In the genomic region with DNA sequence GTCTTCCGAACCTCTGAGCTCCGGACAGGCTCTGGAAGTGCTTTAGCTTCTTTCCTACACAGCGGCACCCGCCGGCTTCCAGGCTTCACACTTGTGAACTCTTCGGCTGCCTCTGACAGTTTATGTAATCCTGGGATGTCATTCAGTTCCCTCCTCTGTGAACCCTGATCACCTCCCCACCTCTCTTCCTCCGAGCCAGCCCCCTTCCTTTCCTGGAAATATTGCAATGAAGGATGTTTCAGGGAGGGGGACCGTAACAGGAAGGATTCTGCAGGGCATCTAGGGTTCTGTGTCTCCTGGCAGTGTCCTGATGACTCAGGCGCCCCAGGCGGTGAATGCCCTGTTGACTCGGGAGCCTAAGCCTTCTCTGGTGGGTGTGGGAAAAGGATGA, we compare ENCODE assay signal across 8 cellular contexts. TPM values are rescaled to one million over a fixed set of nuclear protein-coding genes. Genes with fewer than 3 reads are reported as not detected.
DNase-seq lines count a peak whose midpoint lies in the region; ATAC-seq and TF ChIP-seq lines count a peak whose summit lies in the region.

A gene (minus strand): TSS at position 95 of the 391 bp plus-strand sequence. CDS start 104 bp downstream, outside the sequence.

- no peaks in the 10 kb centered on the region for H3K27me3 ChIP-seq in prostate gland (replicated peaks; ENCODE audit: insufficient read depth)

- POLR2A ChIA-PET in activated CD8-positive, alpha-beta T cell treated with anti-CD3 and anti-CD28 coated beads for 36 hours (lab: Charles Lee): interaction anchor here (1.0 to 1.2 kb wide), 4 partner anchors 11 to 85 kb away, joined by 3 to 9 read pairs (median 4); a partner anchor contains a TSS

- DNase-seq in Daoy (ENCODE audit: low read depth) (peak; percentile 58), globus pallidus (ENCODE audit: low spot score) (peak; percentile 38), prostate gland (ENCODE audit: low spot score) (no peak)
- DNase-seq in activated CD8-positive, alpha-beta T cell treated with anti-CD3 and anti-CD28 coated beads for 36 hours: no peak

- ATAC-seq in HG03066 (IDR thresholded peaks at IDR 0.05; ENCODE audit: low read depth, unreplicated experiment) (peak; percentile 6), GM18505 (IDR thresholded peaks at IDR 0.05; ENCODE audit: unreplicated experiment) (no peak), GM21576 (IDR thresholded peaks at IDR 0.05; ENCODE audit: unreplicated experiment) (no peak), GM21825 (IDR thresholded peaks at IDR 0.05; ENCODE audit: unreplicated experiment) (no peak)
- ATAC-seq in activated CD8-positive, alpha-beta T cell treated with anti-CD3 and anti-CD28 coated beads for 36 hours: no peak

- peak within 1 kb of the TSS; percentile 74 for H3K4me3 Mint-ChIP-seq in activated CD8-positive, alpha-beta T cell treated with anti-CD3 and anti-CD28 coated beads for 36 hours

- peaks cover 16% of the 10 kb centered on the region for H3K27me3 Mint-ChIP-seq in activated CD8-positive, alpha-beta T cell treated with anti-CD3 and anti-CD28 coated beads for 36 hours

- peaks cover 28% of the 10 kb centered on the region for H3K4me1 Mint-ChIP-seq in activated CD8-positive, alpha-beta T cell treated with anti-CD3 and anti-CD28 coated beads for 36 hours (ENCODE audit: low read depth)

- CTCF ChIA-PET in activated CD8-positive, alpha-beta T cell treated with anti-CD3 and anti-CD28 coated beads for 36 hours (lab: Charles Lee): interaction anchor here (0.8 to 2.7 kb wide), 9 partner anchors 8 to 286 kb away, joined by 3 to 8 read pairs (median 4); a partner anchor contains a TSS

- no peaks in the 10 kb centered on the region for H3K4me1 ChIP-seq in prostate gland (replicated peaks)

- H3K36me3 ChIP-seq in prostate gland: no peaks in the 10 kb centered on the region

- H3K27ac Mint-ChIP-seq in activated CD8-positive, alpha-beta T cell treated with anti-CD3 and anti-CD28 coated beads for 36 hours: peak within 1 kb of the TSS; percentile 71

- H3K36me3 Mint-ChIP-seq in activated CD8-positive, alpha-beta T cell treated with anti-CD3 and anti-CD28 coated beads for 36 hours (ENCODE audit: low read depth): peaks cover under 1% of the 10 kb centered on the region

- intact Hi-C loops in activated CD8-positive, alpha-beta T cell treated with anti-CD3 and anti-CD28 coated beads for 36 hours (cut with micrococcal nuclease): loop anchor here (5.0 kb wide), 1 partner anchor 76 kb away; a partner anchor contains a TSS
- intact Hi-C loops in prostate gland (cut with DNase I): loop anchor here (10.0 kb wide), 1 partner anchor 258 kb away; no protein-coding TSS in a partner anchor

- H3K4me3 ChIP-seq in prostate gland: peak within 1 kb of the TSS; percentile 38 to 43

- peaks cover 1% of the 10 kb centered on the region for H3K9me3 Mint-ChIP-seq in activated CD8-positive, alpha-beta T cell treated with anti-CD3 and anti-CD28 coated beads for 36 hours

- no peak for TF ChIP-seq CTCF in activated CD8-positive, alpha-beta T cell treated with anti-CD3 and anti-CD28 coated beads for 36 hours (IDR thresholded peaks at IDR 0.05)
- TF ChIP-seq CTCF in prostate gland (IDR thresholded peaks at IDR 0.05): peak in 1 of 4 experiments; percentile 4

- no peaks in the 10 kb centered on the region for H3K9me3 ChIP-seq in prostate gland

- WGBS in prostate gland: 21% methylated on average over 11 of the region's 11 CpGs

- TF ChIP-seq POLR2A in prostate gland (IDR thresholded peaks at IDR 0.05) (no peak), GM18505 (IDR thresholded peaks at IDR 0.05; ENCODE audit: borderline replicate concordance, extremely low read depth, insufficient read depth, insufficient read length) (no peak)

- H3K27ac ChIP-seq in prostate gland: peak within 1 kb of the TSS; percentile 55 to 61

RNA-seq across cellular contexts. Expression of the gene that starts here (rescaled TPM):
- total RNA-seq in Daoy (2014; rRNA removed; shearing (Covaris generic)): 0.11 TPM in 1 of 2 replicates, not detected in the other
- total RNA-seq in activated CD8-positive, alpha-beta T cell treated with anti-CD3 and anti-CD28 coated beads for 36 hours: under 1 TPM; 0.36 to 0.41 TPM
- 10 to 100 TPM; 22.9 to 56.5 TPM for total RNA-seq in prostate gland

Comparison
In these comparisons a context has a peak if more than half of its experiments do, and no peak if none do; other contexts are left out.
1. RNA of the gene that starts here (total RNA-seq): 22.9 to 56.5 TPM in prostate gland; 0.36 to 0.41 TPM in activated CD8-positive, alpha-beta T cell treated with anti-CD3 and anti-CD28 coated beads for 36 hours and 0.11 TPM in Daoy; every median in the first group is over 10 times any median in the second.
2. Peak in DNase-seq in Daoy; RNA of the gene not detected or under 1 TPM.